ENCODE assay signal across 17 cellular contexts in genomic region chr12:89775336-89776005, GRCh38.
DNase-seq lines count a peak whose midpoint lies in the region; FAIRE-seq and TF ChIP-seq lines count a peak whose summit lies in the region.
"Had no signal": no experiment of that assay in that cellular context is flagged by ENCODE, and none has a peak within 500 bp of the region (broad histone marks: within the 10 kb centered on the region; RNA-seq: fewer than 3 reads in every experiment).

No MANE protein-coding gene starts in this region.

- H3K36me3 ChIP-seq in astrocyte (ENCODE audit: insufficient read depth, low read length) (no peaks in the 10 kb centered on the region), A673 (ENCODE audit: insufficient read depth, low read length, poor library complexity, severe bottlenecking) (no peaks in the 10 kb centered on the region)
- H3K36me3 ChIP-seq: SJSA1, tibial artery had no signal

- H3K9me3 ChIP-seq in astrocyte (ENCODE audit: insufficient read depth, low read depth, low read length) (no peaks in the 10 kb centered on the region), A673 (ENCODE audit: low read depth, low read length, poor library complexity, severe bottlenecking) (no peaks in the 10 kb centered on the region)
- H3K9me3 ChIP-seq: SJSA1, tibial artery had no signal

- H3K4me1 ChIP-seq in astrocyte (ENCODE audit: insufficient read depth, low read length) (no peaks in the 10 kb centered on the region), A673 (ENCODE audit: insufficient read depth, low read length, poor library complexity, severe bottlenecking) (no peaks in the 10 kb centered on the region)
- H3K4me1 ChIP-seq: tibial artery had no signal

- no peak overlapping the region for H2AFZ ChIP-seq in astrocyte (ENCODE audit: low read depth, low read length)

- H3K4me1 Mint-ChIP-seq in HFFc6 (ENCODE audit: low read depth) (peaks cover 44% of the 10 kb centered on the region), astrocyte (ENCODE audit: low read depth, unreplicated experiment) (peaks cover 30% of the 10 kb centered on the region), mesothelial cell of epicardium (peaks cover 21% of the 10 kb centered on the region)
- H3K4me1 Mint-ChIP-seq: activated CD4-positive, alpha-beta T cell treated with anti-CD3 and anti-CD28 coated beads, Interleukin-2, amount 10 ng/mL, durations not matched to agents 7 days and 5 days had no signal

- H3K27me3 Mint-ChIP-seq in HFFc6 (ENCODE audit: insufficient read depth) = no peaks in the 10 kb centered on the region
- H3K27me3 Mint-ChIP-seq in astrocyte (ENCODE audit: low read depth, unreplicated experiment) = no peaks in the 10 kb centered on the region
- H3K27me3 Mint-ChIP-seq in mesothelial cell of epicardium (ENCODE audit: low read depth) = no peaks in the 10 kb centered on the region
- H3K27me3 Mint-ChIP-seq: activated CD4-positive, alpha-beta T cell treated with anti-CD3 and anti-CD28 coated beads, Interleukin-2, amount 10 ng/mL, durations not matched to agents 7 days and 5 days; central memory CD8-positive, alpha-beta T cell; IgD-negative memory B cell; natural killer cell treated with Interleukin-12 subunit alpha and Interleukin-12 subunit beta and Interleukin-15 and Interleukin-18, amount 100 ng/mL, for 72 hours had no signal

- H3K4me3 Mint-ChIP-seq in HFFc6 (peak overlapping the region; percentile 54), astrocyte (ENCODE audit: unreplicated experiment) (no peak overlapping the region), mesothelial cell of epicardium (no peak overlapping the region)
- H3K4me3 Mint-ChIP-seq: activated CD4-positive, alpha-beta T cell treated with anti-CD3 and anti-CD28 coated beads, Interleukin-2, amount 10 ng/mL, durations not matched to agents 7 days and 5 days; central memory CD8-positive, alpha-beta T cell; IgD-negative memory B cell; natural killer cell treated with Interleukin-12 subunit alpha and Interleukin-12 subunit beta and Interleukin-15 and Interleukin-18, amount 100 ng/mL, for 72 hours had no signal

- H3K9me3 Mint-ChIP-seq in HFFc6 = no peaks in the 10 kb centered on the region
- H3K9me3 Mint-ChIP-seq in astrocyte (ENCODE audit: unreplicated experiment) = peaks cover 3% of the 10 kb centered on the region
- H3K9me3 Mint-ChIP-seq in mesothelial cell of epicardium = peaks cover 13% of the 10 kb centered on the region
- H3K9me3 Mint-ChIP-seq: activated CD4-positive, alpha-beta T cell treated with anti-CD3 and anti-CD28 coated beads, Interleukin-2, amount 10 ng/mL, durations not matched to agents 7 days and 5 days had no signal

- H3K27me3 ChIP-seq in astrocyte (ENCODE audit: insufficient read depth, low read length) (no peaks in the 10 kb centered on the region), A673 (replicated peaks; ENCODE audit: insufficient read depth, low read depth, low read length, poor library complexity) (no peaks in the 10 kb centered on the region)
- H3K27me3 ChIP-seq: SJSA1, tibial artery had no signal

- peak; percentile 60 for FAIRE-seq in astrocyte (lab: Jason Lieb, UNC)

- H3K27ac ChIP-seq in astrocyte (ENCODE audit: low read depth, low read length) (no peak overlapping the region), A673 (ENCODE audit: low read depth, low read length, poor library complexity, severe bottlenecking) (no peak overlapping the region)
- H3K27ac ChIP-seq: SJSA1, tibial artery had no signal

- H3K27ac Mint-ChIP-seq in HFFc6 (peak overlapping the region; percentile 10), astrocyte (ENCODE audit: unreplicated experiment) (no peak overlapping the region), mesothelial cell of epicardium (peak overlapping the region; percentile 28)
- H3K27ac Mint-ChIP-seq: activated CD4-positive, alpha-beta T cell treated with anti-CD3 and anti-CD28 coated beads, Interleukin-2, amount 10 ng/mL, durations not matched to agents 7 days and 5 days; IgD-negative memory B cell; natural killer cell treated with Interleukin-12 subunit alpha and Interleukin-12 subunit beta and Interleukin-15 and Interleukin-18, amount 100 ng/mL, for 72 hours had no signal

- POLR2A ChIA-PET in A673 (lab: Charles Lee; ENCODE audit: low non-redundant PET) = no interaction called here

- H3K79me2 ChIP-seq in astrocyte (ENCODE audit: insufficient read depth, low read length) = no peaks in the 10 kb centered on the region

- CTCF ChIA-PET in A673 (lab: Charles Lee) = no interaction called here

- H3K4me3 ChIP-seq in AG10803 (ENCODE audit: low read length) = no peak overlapping the region
- no peak overlapping the region for H3K4me3 ChIP-seq in astrocyte (ENCODE audit: insufficient read depth, low read depth, low read length)
- H3K4me3 ChIP-seq in A673 (ENCODE audit: low read depth, low read length, poor library complexity, severe bottlenecking) = no peak overlapping the region
- H3K4me3 ChIP-seq: SJSA1, tibial artery had no signal

- no peak overlapping the region for H3K4me2 ChIP-seq in astrocyte (ENCODE audit: low read length)

- BruUV-seq in A673 (replicated peaks; lab: Mats Ljungman, UMichigan) = no TSS peak

- no peaks in the 10 kb centered on the region for H4K20me1 ChIP-seq in astrocyte (ENCODE audit: insufficient read depth, low read length)

- H3K36me3 Mint-ChIP-seq in HFFc6 (ENCODE audit: low read depth) (no peaks in the 10 kb centered on the region), astrocyte (ENCODE audit: low read depth, unreplicated experiment) (no peaks in the 10 kb centered on the region), mesothelial cell of epicardium (no peaks in the 10 kb centered on the region)
- H3K36me3 Mint-ChIP-seq: natural killer cell treated with Interleukin-12 subunit alpha and Interleukin-12 subunit beta and Interleukin-15 and Interleukin-18, amount 100 ng/mL, for 72 hours had no signal

- TF ChIP-seq CTCF in AG10803 (conservative IDR thresholded peaks at IDR 0.05; ENCODE audit: low read length) (no peak), HFFc6 (IDR thresholded peaks at IDR 0.05) (no peak), astrocyte (IDR thresholded peaks at IDR 0.05; ENCODE audit: insufficient read depth, low read depth, low read length) (no peak), mesothelial cell of epicardium (IDR thresholded peaks at IDR 0.05; ENCODE audit: unreplicated experiment) (no peak), A673 (conservative IDR thresholded peaks at IDR 0.05; ENCODE audit: low read depth, low read length) (no peak)

- DNase-seq in AG10803 (ENCODE audit: low read depth) (peak; percentile 32), HFFc6 (peak; percentile 48), astrocyte (ENCODE audit: low read depth) (peak; percentile 32), mesothelial cell of epicardium (ENCODE audit: low spot score in 2 of 2, unreplicated experiment in 2 of 2) (no peak), retina (no peak), NCI-H1694 treated with DMSO at 0.1 percent for 48 hours (lab: John Stamatoyannopoulos, UW) (no peak), A673 (ENCODE audit: low spot score) (no peak), medulla oblongata (ENCODE audit: extremely low spot score) (no peak)
- DNase-seq: activated CD4-positive, alpha-beta T cell treated with anti-CD3 and anti-CD28 coated beads, Interleukin-2, amount 10 ng/mL, durations not matched to agents 7 days and 5 days; activated T-cell treated with anti-CD3 and anti-CD28 coated beads, Interleukin-2, amount 50 U/mL, for 48 hours; NCI-H1092; stimulated activated CD4-positive, alpha-beta T cell treated with anti-CD3 and anti-CD28 coated beads, Interleukin-4, amount 100 ng/mL, for 1 hour; tibial artery had no signal

- H3K9ac ChIP-seq in astrocyte (ENCODE audit: low read length) = no peak overlapping the region

- intact Hi-C loops in A673 (cut with micrococcal nuclease; ENCODE audit: unreplicated experiment) = no loop called here

Comparison
In these comparisons a context has a peak if more than half of its experiments do, and no peak if none do; other contexts are left out.
1. DNase-seq: peak in AG10803 (single experiment), HFFc6 (single experiment) and astrocyte (single experiment); none in mesothelial cell of epicardium (0 of 2), retina (single experiment), NCI-H1694 treated with DMSO at 0.1 percent for 48 hours (single experiment), A673 (single experiment) and medulla oblongata (single experiment).